ENCODE assay signal across 11 cellular contexts in genomic region chr1:151158751-151159251, GRCh38. TPM values are rescaled to one million over a fixed set of nuclear protein-coding genes. Genes with fewer than 3 reads are reported as not detected.
DNase-seq lines count a peak whose midpoint lies in the region; ATAC-seq and TF ChIP-seq lines count a peak whose summit lies in the region.
"Had no signal": no experiment of that assay in that cellular context is flagged by ENCODE, and none has a peak within 500 bp of the region (broad histone marks: within the 10 kb centered on the region; RNA-seq: fewer than 3 reads in every experiment).

No MANE protein-coding gene starts in this region.

- H3K9ac ChIP-seq in skeletal muscle tissue (ENCODE audit: low read depth in 1 of 3, low read length in 3 of 3): no peak overlapping the region

- peak overlapping the region; percentile 5 for H3K27ac ChIP-seq in skeletal muscle tissue (ENCODE audit: low read depth, low read length)

- no peaks in the 10 kb centered on the region for H3K27me3 ChIP-seq in skeletal muscle tissue (ENCODE audit: control insufficient read depth in 3 of 3, insufficient read depth in 3 of 3, low read length in 3 of 3)

- H3K36me3 Mint-ChIP-seq in T-helper 1 cell treated with Interleukin-12 subunit alpha and Interleukin-12 subunit beta and Interleukin-4 antibody, amounts not matched to agents 30 μg/mL and 1 μg/mL, for 36 hours (ENCODE audit: low read depth): peaks cover 31% of the 10 kb centered on the region
- H3K36me3 Mint-ChIP-seq in chondrocyte (ENCODE audit: low read depth): peaks cover 16% of the 10 kb centered on the region

- H3K27me3 Mint-ChIP-seq in T-helper 1 cell treated with Interleukin-12 subunit alpha and Interleukin-12 subunit beta and Interleukin-4 antibody, amounts not matched to agents 30 μg/mL and 1 μg/mL, for 36 hours (ENCODE audit: low read depth): no peaks in the 10 kb centered on the region
- no peaks in the 10 kb centered on the region for H3K27me3 Mint-ChIP-seq in chondrocyte (ENCODE audit: low read depth)

- no peak for DNase-seq in T-helper 1 cell
- DNase-seq in NOMO-1 treated with dmso at 0.1 percent for 144 hours (lab: John Stamatoyannopoulos, UW; ENCODE audit: unreplicated experiment): peak; percentile 7
- peak; percentile 89 for DNase-seq in chondrocyte (ENCODE audit: low spot score)
- DNase-seq in NCI-H2029 treated with DMSO at 0.1 percent for 48 hours (lab: John Stamatoyannopoulos, UW): no peak
- DNase-seq in LoVo (ENCODE audit: low spot score): no peak
- DNase-seq: NCI-H446, SIG-M5 had no signal

- peaks cover 56% of the 10 kb centered on the region for H3K4me1 Mint-ChIP-seq in T-helper 1 cell treated with Interleukin-12 subunit alpha and Interleukin-12 subunit beta and Interleukin-4 antibody, amounts not matched to agents 30 μg/mL and 1 μg/mL, for 36 hours (ENCODE audit: low read depth)
- peaks cover 4% of the 10 kb centered on the region for H3K4me1 Mint-ChIP-seq in chondrocyte (ENCODE audit: low read depth)

- ATAC-seq in GM18907 (IDR thresholded peaks at IDR 0.05; ENCODE audit: unreplicated experiment): no peak

- H3K4me3 Mint-ChIP-seq in T-helper 1 cell treated with Interleukin-12 subunit alpha and Interleukin-12 subunit beta and Interleukin-4 antibody, amounts not matched to agents 30 μg/mL and 1 μg/mL, for 36 hours: peak overlapping the region; percentile 96
- no peak overlapping the region for H3K4me3 Mint-ChIP-seq in chondrocyte (ENCODE audit: unreplicated experiment)

- peak overlapping the region; percentile 89 for H3K27ac Mint-ChIP-seq in T-helper 1 cell treated with Interleukin-12 subunit alpha and Interleukin-12 subunit beta and Interleukin-4 antibody, amounts not matched to agents 30 μg/mL and 1 μg/mL, for 36 hours
- no peak overlapping the region for H3K27ac Mint-ChIP-seq in chondrocyte (ENCODE audit: unreplicated experiment)

- peaks cover 7 to 30% (median 13%) of the 10 kb centered on the region in 3 donors for H3K4me1 ChIP-seq in skeletal muscle tissue (ENCODE audit: control insufficient read depth in 3 of 3, insufficient read depth in 3 of 3, low read length in 3 of 3)

- TF ChIP-seq CTCF in chondrocyte (IDR thresholded peaks at IDR 0.05): no peak

- H3K4me3 ChIP-seq in skeletal muscle tissue (ENCODE audit: low read length in 3 of 3): no peak overlapping the region

- peaks cover 26 to 43% (median 26%) of the 10 kb centered on the region in 3 donors for H3K36me3 ChIP-seq in skeletal muscle tissue (ENCODE audit: control insufficient read depth in 3 of 3, insufficient read depth in 3 of 3, low read length in 3 of 3)

- H3K9me3 Mint-ChIP-seq in T-helper 1 cell treated with Interleukin-12 subunit alpha and Interleukin-12 subunit beta and Interleukin-4 antibody, amounts not matched to agents 30 μg/mL and 1 μg/mL, for 36 hours: no peaks in the 10 kb centered on the region
- no peaks in the 10 kb centered on the region for H3K9me3 Mint-ChIP-seq in chondrocyte (ENCODE audit: low read depth)

- no peaks in the 10 kb centered on the region for H3K9me3 ChIP-seq in skeletal muscle tissue (ENCODE audit: control insufficient read depth in 3 of 3, low read length in 3 of 3)

RNA-seq across cellular contexts. Expression of gene TNFAIP8L2, which starts 2.4 kb away (rescaled TPM):
- not detected in 3 replicates for total RNA-seq in chondrocyte
- 4.2 TPM for total RNA-seq in skeletal muscle tissue

RNA-seq across cellular contexts. Expression of gene LYSMD1, which starts 6.9 kb away (rescaled TPM):
- total RNA-seq in chondrocyte (9.3 to 10.0 TPM (median 9.9 TPM) in 3 replicates), skeletal muscle tissue (9.9 TPM)

RNA-seq across cellular contexts. Expression of gene SCNM1, which starts 7.1 kb away (rescaled TPM):
- total RNA-seq in chondrocyte (39.6 to 44.3 TPM (median 40.7 TPM) in 3 replicates), skeletal muscle tissue (24.5 TPM)

RNA-seq across cellular contexts. Expression of gene SEMA6C, which starts 12.4 kb away (rescaled TPM):
- 7.0 to 9.2 TPM (median 8.9 TPM) in 3 replicates for total RNA-seq in chondrocyte
- total RNA-seq in skeletal muscle tissue: 15.7 TPM

RNA-seq across cellular contexts. Expression of gene TMOD4, which starts 17.0 kb away (rescaled TPM):
- total RNA-seq in chondrocyte: 0.60 to 1.9 TPM in 2 of 3 replicates, not detected in the other
- total RNA-seq in skeletal muscle tissue: 50.6 TPM
- total RNA-seq: mesenteric fat pad had no signal

Comparison
In these comparisons a context has a peak if more than half of its experiments do, and no peak if none do; other contexts are left out.
1. DNase-seq: peak in NOMO-1 treated with dmso at 0.1 percent for 144 hours (single experiment) and chondrocyte (single experiment); none in T-helper 1 cell (0 of 5), NCI-H2029 treated with DMSO at 0.1 percent for 48 hours (single experiment) and LoVo (single experiment).